Comparison of ENCODE assay signal across 28 cellular contexts in genomic region chr4:165532976-165533375, GRCh38.
"Had no signal": no experiment of that assay in that cellular context is flagged by ENCODE, and none has a peak within 500 bp of the region (broad histone marks: within the 10 kb centered on the region; RNA-seq: fewer than 3 reads in every experiment).

No MANE protein-coding gene starts in this region.

- H3K27ac Mint-ChIP-seq: activated naive CD4-positive, alpha-beta T cell treated with anti-CD3 and anti-CD28 coated beads, Interleukin-2, amount 10 ng/mL, durations not matched to agents 7 days and 5 days; activated T-helper 1 cell treated with anti-CD3 and anti-CD28 coated beads, Interleukin-12 subunit alpha, Interleukin-12 subunit beta, Interleukin-2, Interleukin-4 antibody, amounts not matched to agents 30 ng/mL and 10 ng/mL and 1 ng/mL, durations not matched to agents 14 hours and 24 hours and 36 hours; dendritic cell treated with granulocyte-macrophage colony-stimulating factor and Interleukin-4, amounts not matched to agents 40 ng/mL and 50 ng/mL, for 4 days; endodermal cell; natural killer cell; stimulated activated memory B cell treated with anti-CD40 and anti-IgM and Interleukin-4, amounts not matched to agents 10 μg/mL and 1 μg/mL and 100 μg/mL, for 72 hours; stimulated activated naive CD8-positive, alpha-beta T cell treated with anti-CD3 and anti-CD28 coated beads, Interleukin-15, amount 100 ng/mL, for 72 hours; type B pancreatic cell had no signal

- ATAC-seq: activated CD4-positive, CD25-positive, alpha-beta regulatory T cell treated with anti-CD3 and anti-CD28 coated beads, Interleukin-2, amount 50 U/mL, for 24 hours; esophagus mucosa; heart left ventricle; left lung; lower lobe of right lung; natural killer cell; stimulated activated memory B cell treated with anti-CD40 and anti-IgM and Interleukin-4, amounts not matched to agents 10 μg/mL and 1 μg/mL and 100 μg/mL, for 72 hours; stimulated activated naive CD8-positive, alpha-beta T cell treated with anti-CD3 and anti-CD28 coated beads, Interleukin-15, amount 100 ng/mL, for 72 hours had no signal

- DNase-seq: activated CD4-positive, alpha-beta T cell treated with anti-CD3 and anti-CD28 coated beads for 48 hours; activated CD4-positive, alpha-beta T cell treated with anti-CD3 and anti-CD28 coated beads, Interleukin-2, amount 50 U/mL, for 48 hours; activated CD8-positive, alpha-beta memory T cell treated with anti-CD3 and anti-CD28 coated beads for 24 hours; activated gamma-delta T cell; activated naive CD4-positive, alpha-beta T cell treated with anti-CD3 and anti-CD28 coated beads, Interleukin-2, amount 10 ng/mL, durations not matched to agents 7 days and 5 days; amygdala; central memory CD4-positive, alpha-beta T cell; endodermal cell; foreskin fibroblast; heart left ventricle; kidney glomerular epithelial cell; left lung; lower lobe of right lung; mesenchymal stem cell; natural killer cell; stimulated activated CD4-positive, alpha-beta T cell treated with anti-CD3 and anti-CD28 coated beads, Interleukin-1b, Interleukin-23, amount 100 ng/mL, for 48 hours; stimulated activated CD4-positive, alpha-beta T cell treated with anti-CD3 and anti-CD28 coated beads, Interleukin-4, amount 100 ng/mL, for 4 hours; stimulated activated CD8-positive, alpha-beta memory T cell treated with anti-CD3 and anti-CD28 coated beads, Interleukin-4, amount 100 ng/mL, for 48 hours; stimulated activated naive CD8-positive, alpha-beta T cell treated with anti-CD3 and anti-CD28 coated beads, Interleukin-15, amount 100 ng/mL, for 72 hours; substantia nigra; T-helper 9 cell; uterus had no signal

- H3K36me3 Mint-ChIP-seq: activated naive CD4-positive, alpha-beta T cell treated with anti-CD3 and anti-CD28 coated beads, Interleukin-2, amount 10 ng/mL, durations not matched to agents 7 days and 5 days; natural killer cell; stimulated activated memory B cell treated with anti-CD40 and anti-IgM and Interleukin-4, amounts not matched to agents 10 μg/mL and 1 μg/mL and 100 μg/mL, for 72 hours; type B pancreatic cell had no signal

- H3K9me3 Mint-ChIP-seq: activated naive CD4-positive, alpha-beta T cell treated with anti-CD3 and anti-CD28 coated beads, Interleukin-2, amount 10 ng/mL, durations not matched to agents 7 days and 5 days; activated T-helper 1 cell treated with anti-CD3 and anti-CD28 coated beads, Interleukin-12 subunit alpha, Interleukin-12 subunit beta, Interleukin-2, Interleukin-4 antibody, amounts not matched to agents 30 ng/mL and 10 ng/mL and 1 ng/mL, durations not matched to agents 14 hours and 24 hours and 36 hours; dendritic cell treated with granulocyte-macrophage colony-stimulating factor and Interleukin-4, amounts not matched to agents 40 ng/mL and 50 ng/mL, for 4 days; natural killer cell; stimulated activated memory B cell treated with anti-CD40 and anti-IgM and Interleukin-4, amounts not matched to agents 10 μg/mL and 1 μg/mL and 100 μg/mL, for 72 hours; stimulated activated naive CD8-positive, alpha-beta T cell treated with anti-CD3 and anti-CD28 coated beads, Interleukin-15, amount 100 ng/mL, for 72 hours; type B pancreatic cell had no signal
